ENCODE assay signal across 11 cellular contexts in the genomic region with DNA sequence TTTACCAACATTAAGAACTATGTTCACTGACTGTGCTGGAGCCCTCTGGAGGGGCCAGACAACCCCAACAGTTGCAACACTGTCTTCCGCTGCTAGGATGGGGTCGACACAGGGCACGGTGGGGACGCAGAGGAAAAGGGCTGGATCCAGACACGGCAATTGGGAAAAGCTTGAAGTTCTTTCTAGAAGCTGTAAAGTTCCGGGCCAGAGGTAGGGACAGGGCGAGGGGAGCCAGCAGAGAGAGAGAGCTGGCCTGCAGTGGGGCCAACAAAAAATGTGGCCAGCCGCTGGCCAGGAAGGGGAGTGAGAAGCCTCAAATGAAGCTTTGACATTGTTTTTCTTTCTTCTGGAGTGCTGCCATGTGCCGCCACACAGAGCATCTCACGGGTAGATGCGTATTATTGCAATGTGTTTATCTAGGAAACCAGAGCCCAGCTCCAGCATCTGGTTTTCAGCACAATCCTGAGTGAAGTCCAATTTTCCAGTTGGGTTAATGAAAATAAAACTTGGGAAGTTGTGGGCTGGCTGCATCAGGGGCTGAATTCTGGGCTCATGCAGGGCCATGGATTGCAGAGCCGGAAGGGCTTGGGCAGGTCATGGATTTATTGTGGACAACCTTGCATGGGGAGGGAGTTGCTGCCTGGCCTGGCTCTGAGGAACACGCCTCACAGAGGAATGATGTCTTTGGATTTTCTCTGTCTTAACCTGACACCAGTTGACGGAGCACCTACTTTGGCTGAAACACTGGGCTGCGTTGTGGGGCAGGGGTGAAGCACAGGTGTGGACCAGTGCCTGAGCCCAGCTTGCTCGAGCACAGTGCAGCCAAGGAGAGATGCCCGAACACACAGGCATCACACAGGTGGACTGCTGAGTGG.
A peak's percentile ranks its signal among the peaks of the same experiment; 100 is the strongest.
DNase-seq lines count a peak whose midpoint lies in the region; ATAC-seq, FAIRE-seq and TF ChIP-seq lines count a peak whose summit lies in the region.
"Had no signal": no experiment of that assay in that cellular context is flagged by ENCODE, and none has a peak within 500 bp of the region (broad histone marks: within the 10 kb centered on the region; RNA-seq: fewer than 3 reads in every experiment).

No MANE protein-coding gene starts in this region.

- dilution Hi-C loops in endothelial cell of umbilical vein (cut with MboI; ENCODE audit: extremely low pct_ligation_motif_present, low sequenced_read_pairs) = no loop called here

- no peaks in the 10 kb centered on the region for H3K9me1 ChIP-seq in endothelial cell of umbilical vein (replicated peaks; ENCODE audit: control insufficient read depth, extremely low read depth, insufficient read depth, low read length)

- no peaks in the 10 kb centered on the region for H3K4me1 Mint-ChIP-seq in endothelial cell (ENCODE audit: unreplicated experiment)
- H3K4me1 Mint-ChIP-seq: memory B cell had no signal

- peak in 1 of 2 donors; percentile 79 for TF ChIP-seq EP300 in tibial nerve (IDR thresholded peaks at IDR 0.05)

- H3K4me3 ChIP-seq in MG63 (no peak overlapping the region), endothelial cell of umbilical vein (replicated peaks in 1 of 3; ENCODE audit: insufficient read depth in 1 of 3, low read depth in 1 of 3, low read length in 3 of 3) (no peak overlapping the region), mucosa of rectum (ENCODE audit: low read length in 2 of 2) (no peak overlapping the region), tibial nerve (no peak overlapping the region)

- 37 to 45% methylated on average over 15 to 17 of the region's 17 CpGs for WGBS in tibial nerve, 2 donors

- H3K9me3 ChIP-seq in MG63 (0 out of 2 replicates have a peak, but pooled peaks cover 2% of the 10 kb centered on the region), endothelial cell of umbilical vein (replicated peaks; ENCODE audit: control insufficient read depth, insufficient read depth, low read length) (no peaks in the 10 kb centered on the region), mucosa of rectum (ENCODE audit: control insufficient read depth in 2 of 2, low read length in 2 of 2) (no peaks in the 10 kb centered on the region), tibial nerve (no peaks in the 10 kb centered on the region)

- H3K27ac ChIP-seq in endothelial cell of umbilical vein (ENCODE audit: insufficient read depth, low read depth, low read length) = no peak overlapping the region
- peak overlapping the region; percentile 40 to 50 for H3K27ac ChIP-seq in mucosa of rectum (ENCODE audit: low read depth in 2 of 2, low read length in 2 of 2)
- peak overlapping the region in 3 of 4 donors; percentile 27 to 74 (median 70) for H3K27ac ChIP-seq in tibial nerve

- CTCF ChIA-PET in endothelial cell of umbilical vein (lab: Charles Lee) = interaction anchor here (0.8 to 1.7 kb wide), 6 partner anchors 8 to 180 kb away, joined by 3 to 5 read pairs (median 4); no protein-coding TSS in a partner anchor

- H2AFZ ChIP-seq in endothelial cell of umbilical vein (ENCODE audit: low read depth, low read length) = no peak overlapping the region

- H3K4me1 ChIP-seq in endothelial cell of umbilical vein (ENCODE audit: control insufficient read depth, extremely low read depth, insufficient read depth, low read length) (no peaks in the 10 kb centered on the region), mucosa of rectum (ENCODE audit: control insufficient read depth in 2 of 2, insufficient read depth in 2 of 2, low read length in 2 of 2) (peaks cover 2 to 5% of the 10 kb centered on the region in 2 donors), tibial nerve (peaks cover 0 to 32% (median 7%) of the 10 kb centered on the region in 4 donors)

- no peak overlapping the region for H3K4me2 ChIP-seq in endothelial cell of umbilical vein (ENCODE audit: insufficient read depth, low read length)

- POLR2A ChIA-PET in endothelial cell of umbilical vein (lab: Charles Lee) = no interaction called here

- H4K20me1 ChIP-seq in endothelial cell of umbilical vein (replicated peaks; ENCODE audit: control insufficient read depth, extremely low read depth, insufficient read depth, low read length) = no peaks in the 10 kb centered on the region

- peaks cover 2% of the 10 kb centered on the region for H3K27me3 Mint-ChIP-seq in endothelial cell (ENCODE audit: unreplicated experiment)

- H3K4me3 Mint-ChIP-seq in endothelial cell (ENCODE audit: unreplicated experiment) = no peak overlapping the region
- H3K4me3 Mint-ChIP-seq: memory B cell had no signal

- H3K27me3 ChIP-seq in MG63 = no peaks in the 10 kb centered on the region
- peaks cover 3 to 9% of the 10 kb centered on the region in 2 experiments for H3K27me3 ChIP-seq in endothelial cell of umbilical vein (ENCODE audit: control insufficient read depth in 2 of 2, insufficient read depth in 2 of 2, low read length in 2 of 2)
- H3K27me3 ChIP-seq in mucosa of rectum (ENCODE audit: control insufficient read depth in 2 of 2, insufficient read depth in 2 of 2, low read length in 2 of 2) = no peaks in the 10 kb centered on the region
- no peaks in the 10 kb centered on the region for H3K27me3 ChIP-seq in tibial nerve

- H3K79me2 ChIP-seq in endothelial cell of umbilical vein (ENCODE audit: control insufficient read depth, insufficient read depth, low read length) = no peaks in the 10 kb centered on the region

- no peak for TF ChIP-seq CTCF in endothelial cell of umbilical vein (IDR thresholded peaks at IDR 0.05; ENCODE audit: extremely low read depth in 1 of 2, insufficient read depth in 1 of 2, low read depth in 1 of 2, low read length in 2 of 2)
- no peak for TF ChIP-seq CTCF in tibial nerve (IDR thresholded peaks at IDR 0.05)
- no peak for TF ChIP-seq CTCF in endothelial cell (IDR thresholded peaks at IDR 0.05; ENCODE audit: unreplicated experiment)

- peak; percentile 64 for FAIRE-seq in endothelial cell of umbilical vein (lab: Jason Lieb, UNC)
- FAIRE-seq in HTR-8/SVneo (lab: Jason Lieb, UNC) = no peak

- no peak for ATAC-seq in HG02870 (IDR thresholded peaks at IDR 0.05; ENCODE audit: unreplicated experiment)

- peak; percentile 89 for DNase-seq in MG63
- DNase-seq in endothelial cell of umbilical vein (ENCODE audit: low read depth, low spot score) = peak; percentile 58
- peak; percentile 60 to 77 for DNase-seq in tibial nerve (ENCODE audit: low spot score in 2 of 2)
- no peak for DNase-seq in endothelial cell (ENCODE audit: low spot score)
- DNase-seq in NCI-H2171 (lab: John Stamatoyannopoulos, UW) = no peak
- no peak for DNase-seq in HTR-8/SVneo (ENCODE audit: insufficient read length, low spot score)
- DNase-seq: NCI-H1930; stimulated activated CD4-positive, alpha-beta T cell treated with anti-CD3 and anti-CD28 coated beads, Interleukin-4, amount 100 ng/mL, for 4 hours had no signal

- peaks cover 9% of the 10 kb centered on the region for H3K36me3 Mint-ChIP-seq in endothelial cell (ENCODE audit: low read depth, unreplicated experiment)

- TF ChIP-seq POLR2A in endothelial cell of umbilical vein (IDR thresholded peaks at IDR 0.05; ENCODE audit: low read depth, low read length) (no peak), tibial nerve (IDR thresholded peaks at IDR 0.05) (no peak)

- H3K36me3 ChIP-seq in MG63 (no peaks in the 10 kb centered on the region), endothelial cell of umbilical vein (ENCODE audit: control insufficient read depth in 2 of 2, extremely low read depth in 1 of 2, insufficient read depth in 2 of 2, low read length in 2 of 2) (no peaks in the 10 kb centered on the region), mucosa of rectum (ENCODE audit: control insufficient read depth in 2 of 2, insufficient read depth in 2 of 2, low read length in 2 of 2) (no peaks in the 10 kb centered on the region), tibial nerve (no peaks in the 10 kb centered on the region)

- no peak overlapping the region for H3K27ac Mint-ChIP-seq in endothelial cell (ENCODE audit: unreplicated experiment)
- H3K27ac Mint-ChIP-seq: memory B cell had no signal

- H3K9me3 Mint-ChIP-seq in endothelial cell (ENCODE audit: unreplicated experiment) = no peaks in the 10 kb centered on the region

- intact Hi-C loops in endothelial cell of umbilical vein (cut with micrococcal nuclease) = no loop called here

- H3K9ac ChIP-seq in endothelial cell of umbilical vein (replicated peaks; ENCODE audit: extremely low read depth, insufficient read depth, low read length) (no peak overlapping the region), mucosa of rectum (ENCODE audit: low read depth in 1 of 2, low read length in 2 of 2) (no peak overlapping the region)

- no TSS peak for BruUV-seq in endothelial cell of umbilical vein (replicated peaks; lab: Mats Ljungman, UMichigan)

TF ChIP-seq in endothelial cell of umbilical vein, 7 proteins besides CTCF, POLR2A, EP300 and RAD21:
- TF ChIP-seq, protein P1, sequence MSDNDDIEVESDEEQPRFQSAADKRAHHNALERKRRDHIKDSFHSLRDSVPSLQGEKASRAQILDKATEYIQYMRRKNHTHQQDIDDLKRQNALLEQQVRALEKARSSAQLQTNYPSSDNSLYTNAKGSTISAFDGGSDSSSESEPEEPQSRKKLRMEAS (IDR thresholded peaks at IDR 0.05; ENCODE audit: insufficient read depth, insufficient read length) = peak; percentile 32
- no peak for TF ChIP-seq EZH2 (IDR thresholded peaks at IDR 0.05; ENCODE audit: borderline replicate concordance, low read depth, low read length, severe bottlenecking)

Comparison
In these comparisons a context has a peak if more than half of its experiments do, and no peak if none do; other contexts are left out.
1. DNase-seq: peak in MG63 (single experiment), endothelial cell of umbilical vein (single experiment) and tibial nerve (2 of 2); none in endothelial cell (single experiment), NCI-H2171 (single experiment) and HTR-8/SVneo (single experiment).